12 cellular contexts compared by ENCODE assay signal in the genomic region with DNA sequence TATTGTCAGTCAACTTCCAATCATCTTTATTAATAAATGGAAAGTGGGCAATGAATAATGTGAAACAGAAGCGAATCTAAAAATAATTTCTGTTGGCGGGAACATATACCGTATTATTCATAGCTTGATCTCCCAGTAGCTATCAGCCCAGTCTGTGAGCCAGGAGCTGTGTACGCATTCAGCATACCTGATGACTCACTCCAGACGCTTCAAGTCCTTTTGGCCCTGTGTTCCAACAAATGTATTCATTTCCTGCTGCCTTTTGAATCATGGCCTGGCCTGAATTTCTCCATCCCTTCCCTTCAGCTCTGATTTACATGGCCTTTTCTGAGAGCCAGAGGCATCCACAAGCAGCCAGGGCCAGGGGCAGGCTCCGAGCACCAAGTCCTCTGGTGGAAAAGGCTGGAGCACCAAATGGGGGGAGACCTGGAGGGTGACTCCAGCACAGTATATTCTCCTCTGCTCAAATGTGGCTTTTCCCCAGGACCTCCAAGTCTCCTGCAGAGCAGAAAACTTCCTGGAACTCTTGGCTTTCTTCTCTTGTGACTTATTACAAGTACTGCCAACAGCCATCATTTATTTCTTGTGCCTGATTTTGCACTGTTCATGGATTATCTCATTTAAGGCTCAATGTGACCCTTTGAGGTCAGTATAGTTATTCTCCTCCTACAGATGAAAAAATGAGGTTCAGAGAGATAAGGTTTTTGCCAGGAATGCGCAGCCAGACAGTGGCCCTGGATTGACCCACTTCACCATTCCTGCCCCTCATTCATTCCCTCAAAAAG.
DNase-seq lines count a peak whose midpoint lies in the region; ATAC-seq and TF ChIP-seq lines count a peak whose summit lies in the region.
"Had no signal": no experiment of that assay in that cellular context is flagged by ENCODE, and none has a peak within 500 bp of the region (broad histone marks: within the 10 kb centered on the region; RNA-seq: fewer than 3 reads in every experiment).

No MANE protein-coding gene starts in this region.

- no peaks in the 10 kb centered on the region for H3K9me3 ChIP-seq in sigmoid colon

- H3K36me3 ChIP-seq in sigmoid colon: no peaks in the 10 kb centered on the region
- H3K36me3 ChIP-seq: WERI-Rb-1 had no signal

- H3K9me3 Mint-ChIP-seq in activated CD4-positive, alpha-beta T cell treated with anti-CD3 and anti-CD28 coated beads for 36 hours (ENCODE audit: low read depth): peaks cover 3% of the 10 kb centered on the region

- CTCF ChIA-PET in activated CD4-positive, alpha-beta T cell treated with anti-CD3 and anti-CD28 coated beads for 36 hours (lab: Charles Lee): no interaction called here

- H3K27ac Mint-ChIP-seq in activated CD4-positive, alpha-beta T cell treated with anti-CD3 and anti-CD28 coated beads for 36 hours: no peak overlapping the region
- H3K27ac Mint-ChIP-seq: nephron progenitor cell had no signal

- TF ChIP-seq EP300 in sigmoid colon (IDR thresholded peaks at IDR 0.05): no peak

- ATAC-seq in SK-N-SH treated with all-trans-retinoic acid at 6 μM for 48 hours (peak; percentile 100), foreskin keratinocyte (peak; percentile 100)
- ATAC-seq in activated CD4-positive, alpha-beta T cell treated with anti-CD3 and anti-CD28 coated beads for 36 hours: no peak
- ATAC-seq: GM12878 had no signal

- DNase-seq in GM04504 (ENCODE audit: low read depth) (peak; percentile 91), foreskin keratinocyte (peak; percentile 83 to 93), sigmoid colon (peak; percentile 72), caudate nucleus (lab: John Stamatoyannopoulos, UW) (no peak)
- DNase-seq in activated effector memory CD4-positive, alpha-beta T cell treated with anti-CD3 and anti-CD28 coated beads, Interleukin-2, amount 50 U/mL, for 16 hours: no peak
- DNase-seq in activated CD4-positive, alpha-beta T cell treated with anti-CD3 and anti-CD28 coated beads for 36 hours: no peak
- DNase-seq in stimulated activated CD4-positive, alpha-beta T cell treated with anti-CD3 and anti-CD28 coated beads, Interleukin-1b, Interleukin-23, amount 100 ng/mL, for 48 hours: no peak
- DNase-seq: NCI-H1436 treated with DMSO at 0.1 percent for 48 hours, nephron progenitor cell, WERI-Rb-1 had no signal

- TF ChIP-seq CTCF in foreskin keratinocyte (conservative IDR thresholded peaks at IDR 0.05): no peak
- TF ChIP-seq CTCF in sigmoid colon (IDR thresholded peaks at IDR 0.05): no peak

- POLR2A ChIA-PET in activated CD4-positive, alpha-beta T cell treated with anti-CD3 and anti-CD28 coated beads for 36 hours (lab: Charles Lee): no interaction called here

- H3K4me3 Mint-ChIP-seq in activated CD4-positive, alpha-beta T cell treated with anti-CD3 and anti-CD28 coated beads for 36 hours: no peak overlapping the region
- H3K4me3 Mint-ChIP-seq: nephron progenitor cell had no signal

- 78 to 83% methylated on average over 7 of the region's 7 CpGs for WGBS in sigmoid colon, 2 donors

- H3K27me3 Mint-ChIP-seq in activated CD4-positive, alpha-beta T cell treated with anti-CD3 and anti-CD28 coated beads for 36 hours: peaks cover 23% of the 10 kb centered on the region

- H3K27ac ChIP-seq in foreskin keratinocyte (peak overlapping the region; percentile 53), sigmoid colon (peak overlapping the region in 2 of 4 donors; percentile 45 to 53), caudate nucleus (ENCODE audit: low read depth, low read length) (no peak overlapping the region)
- H3K27ac ChIP-seq: WERI-Rb-1 had no signal

- no peak overlapping the region for H3K4me3 ChIP-seq in sigmoid colon
- H3K4me3 ChIP-seq: GM12878 had no signal

- intact Hi-C loops in sigmoid colon (cut with DNase I): no loop called here
- intact Hi-C loops in activated CD4-positive, alpha-beta T cell treated with anti-CD3 and anti-CD28 coated beads for 36 hours (cut with DNase I, micrococcal nuclease): no loop called here

- TF ChIP-seq POLR2A in sigmoid colon (IDR thresholded peaks at IDR 0.05): no peak

- H3K36me3 Mint-ChIP-seq in activated CD4-positive, alpha-beta T cell treated with anti-CD3 and anti-CD28 coated beads for 36 hours (ENCODE audit: low read depth): no peaks in the 10 kb centered on the region

- H3K4me1 ChIP-seq in foreskin keratinocyte: peaks cover 14% of the 10 kb centered on the region
- H3K4me1 ChIP-seq in sigmoid colon: peaks cover 0 to 10% (median 2%) of the 10 kb centered on the region in 4 donors

- no peaks in the 10 kb centered on the region for H3K4me1 Mint-ChIP-seq in activated CD4-positive, alpha-beta T cell treated with anti-CD3 and anti-CD28 coated beads for 36 hours
- H3K4me1 Mint-ChIP-seq: nephron progenitor cell had no signal

- H3K27me3 ChIP-seq in foreskin keratinocyte (no peaks in the 10 kb centered on the region), sigmoid colon (no peaks in the 10 kb centered on the region)

TF ChIP-seq in SK-N-SH treated with all-trans-retinoic acid at 6 μM for 48 hours, 23 proteins besides CTCF, POLR2A, EP300 and RAD21:
- TF ChIP-seq ZFP3 (CRISPR knock-in tag; IDR thresholded peaks at IDR 0.05) (no peak), BACH2 (CRISPR knock-in tag; IDR thresholded peaks at IDR 0.05; ENCODE audit: borderline replicate concordance) (no peak), ISL1 (CRISPR knock-in tag; IDR thresholded peaks at IDR 0.05) (no peak), GLIS3 (CRISPR knock-in tag; IDR thresholded peaks at IDR 0.05) (no peak), ZNF70 (CRISPR knock-in tag; IDR thresholded peaks at IDR 0.05) (no peak), ESRRG (CRISPR knock-in tag; IDR thresholded peaks at IDR 0.05) (no peak), ZNF565 (CRISPR knock-in tag; conservative IDR thresholded peaks at IDR 0.05; ENCODE audit: low read depth) (no peak), CSDC2 (CRISPR knock-in tag; IDR thresholded peaks at IDR 0.05) (no peak), ZFP30 (CRISPR knock-in tag; IDR thresholded peaks at IDR 0.05) (no peak), SNAI2 (CRISPR knock-in tag; IDR thresholded peaks at IDR 0.05) (no peak), CSRNP3 (CRISPR knock-in tag; IDR thresholded peaks at IDR 0.05) (no peak)

Comparison
In these comparisons a context has a peak if more than half of its experiments do, and no peak if none do; other contexts are left out.
1. DNase-seq: peak in GM04504 (single experiment), foreskin keratinocyte (2 of 2) and sigmoid colon (single experiment); none in activated effector memory CD4-positive, alpha-beta T cell treated with anti-CD3 and anti-CD28 coated beads, Interleukin-2, amount 50 U/mL, for 16 hours (single experiment), activated CD4-positive, alpha-beta T cell treated with anti-CD3 and anti-CD28 coated beads for 36 hours (single experiment), caudate nucleus (0 of 61) and stimulated activated CD4-positive, alpha-beta T cell treated with anti-CD3 and anti-CD28 coated beads, Interleukin-1b, Interleukin-23, amount 100 ng/mL, for 48 hours (single experiment).